In the genomic region with DNA sequence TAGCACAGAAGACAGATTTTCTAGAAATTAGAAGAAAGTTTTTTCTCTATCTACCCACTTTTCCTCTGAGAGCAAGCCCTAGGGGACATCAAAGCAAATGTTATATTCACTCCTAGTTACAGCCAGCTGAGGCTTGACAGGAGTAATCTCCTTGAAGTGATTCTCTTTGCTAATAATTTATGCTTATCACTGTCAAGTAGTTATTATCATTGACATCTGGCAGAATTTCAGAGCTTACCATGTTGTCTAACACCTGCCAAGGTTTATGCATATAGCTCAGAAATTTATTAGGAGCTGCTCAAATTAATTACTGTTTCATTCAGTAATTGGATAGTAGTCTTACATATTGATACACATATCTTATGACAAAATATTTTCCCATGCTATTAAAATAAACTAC, we compare ENCODE assay signal across 15 cellular contexts.
DNase-seq lines count a peak whose midpoint lies in the region; ATAC-seq and TF ChIP-seq lines count a peak whose summit lies in the region.
"Had no signal": no experiment of that assay in that cellular context is flagged by ENCODE, and none has a peak within 500 bp of the region (broad histone marks: within the 10 kb centered on the region; RNA-seq: fewer than 3 reads in every experiment).

No MANE protein-coding gene starts in this region.

- peak; percentile 54 for DNase-seq in NCI-H2171 treated with DMSO at 0.1 percent for 48 hours (lab: John Stamatoyannopoulos, UW)
- no peak for DNase-seq in NCI-H2171 (lab: John Stamatoyannopoulos, UW)
- DNase-seq in NCI-H1105 (lab: John Stamatoyannopoulos, UW) = peak; percentile 4
- peak; percentile 67 to 95 for DNase-seq in NCI-H524 (lab: John Stamatoyannopoulos, UW)
- peak; percentile 34 for DNase-seq in NCI-H82 treated with DMSO at 0.1 percent for 48 hours (lab: John Stamatoyannopoulos, UW; ENCODE audit: unreplicated experiment)
- no peak for DNase-seq in Peyer's patch
- no peak for DNase-seq in left colon
- DNase-seq in colonic mucosa = no peak
- DNase-seq: Calu3; CD8-positive, alpha-beta T cell; DMS79 treated with DMSO at 0.1 percent for 48 hours; GM23248 had no signal

- H3K9ac ChIP-seq in colonic mucosa (ENCODE audit: low read depth in 2 of 2, low read length in 2 of 2) = no peak overlapping the region
- H3K9ac ChIP-seq: BLaER1 treated with 17β-estradiol and CSF1 and Interleukin-3, amounts not matched to agents 10 nM and 100 nM; GM23248 had no signal

- no peak for TF ChIP-seq CTCF in Peyer's patch (IDR thresholded peaks at IDR 0.05)
- TF ChIP-seq CTCF in colonic mucosa (IDR thresholded peaks at IDR 0.05) = no peak

- ATAC-seq in left colon = no peak
- ATAC-seq: CD8-positive, alpha-beta T cell; GM12878 had no signal

- no peak for TF ChIP-seq POLR2A in Peyer's patch (IDR thresholded peaks at IDR 0.05)

- no peak overlapping the region for H3K27ac ChIP-seq in Peyer's patch
- no peak overlapping the region for H3K27ac ChIP-seq in colonic mucosa
- H3K27ac ChIP-seq: BLaER1 treated with 17β-estradiol and CSF1 and Interleukin-3, amounts not matched to agents 10 nM and 100 nM; GM23248 had no signal

- no peaks in the 10 kb centered on the region for H3K9me3 ChIP-seq in Peyer's patch
- no peaks in the 10 kb centered on the region for H3K9me3 ChIP-seq in colonic mucosa

- no peaks in the 10 kb centered on the region for H3K4me1 ChIP-seq in Peyer's patch
- H3K4me1 ChIP-seq in colonic mucosa = no peaks in the 10 kb centered on the region
- H3K4me1 ChIP-seq: BLaER1 treated with 17β-estradiol and CSF1 and Interleukin-3, amounts not matched to agents 10 nM and 100 nM; HAP-1 had no signal

- H3K27me3 ChIP-seq in Peyer's patch = no peaks in the 10 kb centered on the region
- no peaks in the 10 kb centered on the region for H3K27me3 ChIP-seq in colonic mucosa
- H3K27me3 ChIP-seq: BLaER1 treated with 17β-estradiol and CSF1 and Interleukin-3, amounts not matched to agents 10 nM and 100 nM had no signal

- intact Hi-C loops in left colon (cut with DNase I, micrococcal nuclease) (no loop called here), colonic mucosa (cut with DNase I) (no loop called here)

- H3K4me3 ChIP-seq in Peyer's patch (no peak overlapping the region), colonic mucosa (no peak overlapping the region)
- H3K4me3 ChIP-seq: BLaER1 treated with 17β-estradiol and CSF1 and Interleukin-3, amounts not matched to agents 10 nM and 100 nM; GM12878; GM23248; HAP-1 had no signal

- no peaks in the 10 kb centered on the region for H3K36me3 ChIP-seq in Peyer's patch
- H3K36me3 ChIP-seq in colonic mucosa = no peaks in the 10 kb centered on the region
- H3K36me3 ChIP-seq: BLaER1 treated with 17β-estradiol and CSF1 and Interleukin-3, amounts not matched to agents 10 nM and 100 nM; HAP-1 had no signal

Comparison
In these comparisons a context has a peak if more than half of its experiments do, and no peak if none do; other contexts are left out.
1. DNase-seq: peak in NCI-H2171 treated with DMSO at 0.1 percent for 48 hours (single experiment), NCI-H1105 (single experiment), NCI-H524 (2 of 2) and NCI-H82 treated with DMSO at 0.1 percent for 48 hours (single experiment); none in NCI-H2171 (single experiment), Peyer's patch (0 of 3), left colon (0 of 2) and colonic mucosa (single experiment).